ENCODE assay signal across 20 cellular contexts in the genomic region with DNA sequence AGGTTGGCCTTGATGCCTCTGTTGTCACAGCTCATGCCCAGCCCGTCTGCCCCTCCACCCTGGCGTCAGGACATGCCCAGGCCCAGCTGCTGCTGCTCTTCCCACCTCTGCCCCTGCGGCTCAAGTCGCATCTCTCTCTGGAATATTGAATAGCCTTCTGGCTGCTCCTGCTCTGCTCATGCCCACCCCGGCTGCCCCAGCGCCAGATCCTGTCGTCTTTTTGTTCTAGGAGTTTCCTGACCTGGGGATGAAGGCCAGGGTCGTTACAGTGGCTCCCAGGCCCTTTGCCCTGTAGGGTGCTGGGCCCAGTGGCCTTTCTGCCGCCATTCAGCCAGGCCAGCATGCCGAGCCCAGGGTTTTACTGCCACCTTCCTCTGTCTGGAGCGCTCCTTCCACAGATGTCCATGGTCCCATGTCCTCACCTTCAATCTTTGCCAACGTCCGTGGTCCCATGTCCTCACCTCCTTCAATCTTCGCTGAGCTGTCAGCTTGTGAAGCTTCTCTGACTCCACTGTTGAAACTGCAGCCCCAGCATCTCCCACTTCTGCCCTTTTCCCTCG. TPM values are rescaled to one million over a fixed set of nuclear protein-coding genes. Genes with fewer than 3 reads are reported as not detected.
DNase-seq lines count a peak whose midpoint lies in the region; ATAC-seq, FAIRE-seq and TF ChIP-seq lines count a peak whose summit lies in the region.
"Had no signal": no experiment of that assay in that cellular context is flagged by ENCODE, and none has a peak within 500 bp of the region (broad histone marks: within the 10 kb centered on the region; RNA-seq: fewer than 3 reads in every experiment).

No MANE protein-coding gene starts in this region.

- H3K9me3 ChIP-seq in BLaER1 treated with 17β-estradiol and CSF1 and Interleukin-3, amounts not matched to agents 10 nM and 100 nM (replicated peaks in 1 of 11), result peaks cover 0 to 27% (median 0%) of the 10 kb centered on the region in 11 experiments; a peak in 6 of 22 replicates
- H3K9me3 ChIP-seq: SJSA1, thyroid gland had no signal

- H3K27ac Mint-ChIP-seq in CD14-positive monocyte (peak overlapping the region; percentile 96 to 99 (median 98)), brain (peak overlapping the region in 3 of 5 experiments; percentile 21 to 66 (median 50)), nephron progenitor cell (peak overlapping the region; percentile 83)

- H3K4me3 Mint-ChIP-seq in CD14-positive monocyte (no peak overlapping the region), brain (peak overlapping the region in 1 of 5 experiments; percentile 11), nephron progenitor cell (no peak overlapping the region)

- H3K4me1 Mint-ChIP-seq in CD14-positive monocyte (peaks cover 46% of the 10 kb centered on the region), brain (peaks cover 30% of the 10 kb centered on the region), nephron progenitor cell (peaks cover 5% of the 10 kb centered on the region)

- H3K4me2 ChIP-seq in BLaER1 treated with 17β-estradiol and CSF1 and Interleukin-3, amounts not matched to agents 10 nM and 100 nM, result peak overlapping the region in 4 of 11 experiments; percentile 70 to 88 (median 76); a peak in 6 of 22 replicates
- H3K4me2 ChIP-seq: smooth muscle cell had no signal

- H3K36me3 Mint-ChIP-seq in CD14-positive monocyte, result peaks cover 37 to 62% of the 10 kb centered on the region in 2 donors
- peaks cover 66% of the 10 kb centered on the region for H3K36me3 Mint-ChIP-seq in brain
- H3K36me3 Mint-ChIP-seq in nephron progenitor cell (ENCODE audit: low read depth), result peaks cover 60% of the 10 kb centered on the region

- TF ChIP-seq POLR2A in erythroblast (IDR thresholded peaks at IDR 0.05; ENCODE audit: low read length) (no peak), GM12891 (IDR thresholded peaks at IDR 0.05; ENCODE audit: low read depth, low read length) (no peak)

- H4K20me1 ChIP-seq in BLaER1 treated with 17β-estradiol and CSF1 and Interleukin-3, amounts not matched to agents 10 nM and 100 nM, result peaks cover 44 to 89% (median 68%) of the 10 kb centered on the region in 11 experiments

- H3K27me3 ChIP-seq in BLaER1 treated with 17β-estradiol and CSF1 and Interleukin-3, amounts not matched to agents 10 nM and 100 nM, result no peaks in the 10 kb centered on the region
- H3K27me3 ChIP-seq: cardiac muscle cell, SJSA1, thyroid gland had no signal

- H3K9ac ChIP-seq in BLaER1 treated with 17β-estradiol and CSF1 and Interleukin-3, amounts not matched to agents 10 nM and 100 nM, result peak overlapping the region in 6 of 11 experiments; percentile 0 to 57 (median 28); a peak in 5 of 22 replicates
- H3K9ac ChIP-seq: GM23248, parathyroid adenoma had no signal

- no peak for FAIRE-seq in GM12891 (lab: Jason Lieb, UNC)
- FAIRE-seq: D721Med had no signal

- intact Hi-C loops in CD14-positive monocyte (cut with micrococcal nuclease), result loop anchor here in 1 of 2 donors (1.0 kb wide), 1 partner anchor 9 kb away; no protein-coding TSS in a partner anchor

- H3K9me3 Mint-ChIP-seq in CD14-positive monocyte (peaks cover 0 to 2% (median 0%) of the 10 kb centered on the region in 7 donors), brain (peaks cover 0 to 4% (median 0%) of the 10 kb centered on the region in 5 experiments), nephron progenitor cell (peaks cover 6% of the 10 kb centered on the region)

- TF ChIP-seq CTCF in CD14-positive monocyte (IDR thresholded peaks at IDR 0.05) (no peak), brain (conservative IDR thresholded peaks at IDR 0.05) (no peak), nephron progenitor cell (IDR thresholded peaks at IDR 0.05) (no peak)

- H3K4me3 ChIP-seq in BLaER1 treated with 17β-estradiol and CSF1 and Interleukin-3, amounts not matched to agents 10 nM and 100 nM, result no peak overlapping the region
- H3K4me3 ChIP-seq: cardiac muscle cell, GM23248, SJSA1, smooth muscle cell, thyroid gland had no signal

- H3K27me3 Mint-ChIP-seq in CD14-positive monocyte (ENCODE audit: low read depth in 3 of 3) (no peaks in the 10 kb centered on the region), brain (no peaks in the 10 kb centered on the region), nephron progenitor cell (ENCODE audit: low read depth, poor library complexity) (no peaks in the 10 kb centered on the region)

- H3K4me1 ChIP-seq in BLaER1 treated with 17β-estradiol and CSF1 and Interleukin-3, amounts not matched to agents 10 nM and 100 nM, result peaks cover 14 to 82% (median 41%) of the 10 kb centered on the region in 10 experiments
- H3K4me1 ChIP-seq: parathyroid adenoma, SJSA1 had no signal

- no peak for ATAC-seq in GM18502 (IDR thresholded peaks at IDR 0.05; ENCODE audit: poor library complexity, unreplicated experiment)

- H3K27ac ChIP-seq in BLaER1 treated with 17β-estradiol and CSF1 and Interleukin-3, amounts not matched to agents 10 nM and 100 nM, result peak overlapping the region in 8 of 11 experiments; percentile 18 to 89 (median 76); a peak in 13 of 22 replicates
- H3K27ac ChIP-seq: cardiac muscle cell, GM23248, parathyroid adenoma, SJSA1, thyroid gland had no signal

- DNase-seq in CD14-positive monocyte (ENCODE audit: low spot score), result no peak
- no peak for DNase-seq in nephron progenitor cell
- no peak for DNase-seq in erythroblast (lab: John Stamatoyannopoulos, UW)
- no peak for DNase-seq in GM12891 (ENCODE audit: insufficient read length, low spot score)
- DNase-seq: activated CD4-positive, CD25-positive, alpha-beta regulatory T cell treated with anti-CD3 and anti-CD28 coated beads, Interleukin-2, amount 50 U/mL, for 72 hours; effector CD8-positive, alpha-beta T cell; GM23248; KG1; NCI-H1092 treated with DMSO at 0.1 percent for 48 hours; NCI-H524; OCI-M1; thyroid gland had no signal

- peaks cover 43 to 76% (median 69%) of the 10 kb centered on the region in 11 experiments for H3K36me3 ChIP-seq in BLaER1 treated with 17β-estradiol and CSF1 and Interleukin-3, amounts not matched to agents 10 nM and 100 nM
- H3K36me3 ChIP-seq: cardiac muscle cell had no signal

TF ChIP-seq in GM12891, 5 proteins besides CTCF, POLR2A, EP300 and RAD21:
- TF ChIP-seq POLR2AphosphoS5 (IDR thresholded peaks at IDR 0.05; ENCODE audit: low read depth, low read length) (no peak), TAF1 (IDR thresholded peaks at IDR 0.05; ENCODE audit: low read depth, low read length) (no peak), SPI1 (IDR thresholded peaks at IDR 0.05; ENCODE audit: low read depth, low read length) (no peak), PAX5 (IDR thresholded peaks at IDR 0.05; ENCODE audit: insufficient read depth, low read length, severe bottlenecking) (no peak), POU2F2 (IDR thresholded peaks at IDR 0.05; ENCODE audit: low read depth, low read length) (no peak)
TF ChIP-seq in GM12891: peak in this region for 0.

RNA-seq across cellular contexts. Expression of a gene that starts 9.7 kb away (rescaled TPM):
- polyA plus RNA-seq in CD14-positive monocyte (10 to 100 TPM; 34.3 to 37.7 TPM), brain (ENCODE audit: insufficient read depth, low read depth, low replicate concordance) (70.7 TPM)
- 36.2 TPM for polyA plus RNA-seq in GM12891 (2012; ENCODE audit: low read depth, missing spikeins)

RNA-seq across cellular contexts. Expression of a gene that starts 47.6 kb away (rescaled TPM):
- polyA plus RNA-seq in CD14-positive monocyte (1 to 10 TPM; 2.6 to 4.8 TPM), brain (ENCODE audit: insufficient read depth, low read depth, low replicate concordance) (2.7 TPM)
- polyA plus RNA-seq in GM12891 (2012; ENCODE audit: low read depth, missing spikeins), result 6.8 TPM

RNA-seq across cellular contexts. Expression of a gene that starts 50.5 kb away (rescaled TPM):
- polyA plus RNA-seq in CD14-positive monocyte (10 to 100 TPM; 21.3 to 42.1 TPM), brain (ENCODE audit: insufficient read depth, low read depth, low replicate concordance) (208 TPM)
- 97.8 TPM for polyA plus RNA-seq in GM12891 (2012; ENCODE audit: low read depth, missing spikeins)
